In genomic region chr7:151017953-151018420, GRCh38 we compare ENCODE assay signal across 8 cellular contexts. TPM values are rescaled to one million over a fixed set of nuclear protein-coding genes. Genes with fewer than 3 reads are reported as not detected.
DNase-seq lines count a peak whose midpoint lies in the region; ATAC-seq lines count a peak whose summit lies in the region.

No MANE protein-coding gene starts in this region.

- WGBS in mesodermal cell (ENCODE audit: insufficient coverage in 2 of 2), 2 experiments = 10 to 13% methylated on average over 27 to 30 of the region's 34 CpGs

- peak overlapping the region; percentile 66 for H3K4me3 Mint-ChIP-seq in activated CD4-positive, alpha-beta memory T cell treated with anti-CD3 and anti-CD28 coated beads, Interleukin-2, amount 10 ng/mL, durations not matched to agents 7 days and 5 days

- peak overlapping the region; percentile 24 for H3K4me3 ChIP-seq in mesodermal cell (ENCODE audit: extremely low read depth, insufficient read depth, low read length, poor library complexity, severe bottlenecking)

- ATAC-seq in HG03520 (IDR thresholded peaks at IDR 0.05; ENCODE audit: unreplicated experiment) = no peak

- peaks cover 32% of the 10 kb centered on the region for H3K27me3 Mint-ChIP-seq in activated CD4-positive, alpha-beta memory T cell treated with anti-CD3 and anti-CD28 coated beads, Interleukin-2, amount 10 ng/mL, durations not matched to agents 7 days and 5 days

- peaks cover 61% of the 10 kb centered on the region for H3K4me1 Mint-ChIP-seq in activated CD4-positive, alpha-beta memory T cell treated with anti-CD3 and anti-CD28 coated beads, Interleukin-2, amount 10 ng/mL, durations not matched to agents 7 days and 5 days

- DNase-seq in DMS153 (lab: John Stamatoyannopoulos, UW) (peak; percentile 46), GOT3 (lab: John Stamatoyannopoulos, UW) (peak; percentile 12), NCI-H1930 (lab: John Stamatoyannopoulos, UW) (peak; percentile 53 to 81)
- DNase-seq in activated CD4-positive, alpha-beta memory T cell treated with anti-CD3 and anti-CD28 coated beads, Interleukin-2, amount 10 ng/mL, durations not matched to agents 7 days and 5 days = peak; percentile 82
- DNase-seq in effector CD4-positive, alpha-beta T cell = peak; percentile 73
- DNase-seq in stimulated activated CD8-positive, alpha-beta memory T cell treated with anti-CD3 and anti-CD28 coated beads, Interleukin-4, amount 100 ng/mL, for 1 hour (ENCODE audit: low read depth in 2 of 2, low spot score in 1 of 2) = peak; percentile 62 to 71

- H3K36me3 ChIP-seq in mesodermal cell (ENCODE audit: control insufficient read depth, insufficient read depth, low read length) = peaks cover 7% of the 10 kb centered on the region

- H3K9me3 ChIP-seq in mesodermal cell (ENCODE audit: control insufficient read depth, low read length) = no peaks in the 10 kb centered on the region

- CTCF ChIA-PET in activated CD4-positive, alpha-beta memory T cell treated with anti-CD3 and anti-CD28 coated beads, Interleukin-2, amount 10 ng/mL, durations not matched to agents 7 days and 5 days (lab: Charles Lee) = interaction anchor here (0.6 to 5.7 kb wide), 39 partner anchors 8 to 516 kb away, joined by 3 to 57 read pairs (median 4); partner anchors contain the start of genes ABCB8, FASTK, NOS3 and SLC4A2

- POLR2A ChIA-PET in activated CD4-positive, alpha-beta memory T cell treated with anti-CD3 and anti-CD28 coated beads, Interleukin-2, amount 10 ng/mL, durations not matched to agents 7 days and 5 days (lab: Charles Lee) = interaction anchor here (0.6 to 7.7 kb wide), 10 partner anchors 8 to 569 kb away, joined by 3 to 50 read pairs (median 4); partner anchors contain the start of gene ABCB8

- H3K27ac ChIP-seq in mesodermal cell (ENCODE audit: low read depth, low read length, severe bottlenecking) = no peak overlapping the region

- peaks cover 14% of the 10 kb centered on the region for H3K36me3 Mint-ChIP-seq in activated CD4-positive, alpha-beta memory T cell treated with anti-CD3 and anti-CD28 coated beads, Interleukin-2, amount 10 ng/mL, durations not matched to agents 7 days and 5 days (ENCODE audit: low read depth)

- H3K27ac Mint-ChIP-seq in activated CD4-positive, alpha-beta memory T cell treated with anti-CD3 and anti-CD28 coated beads, Interleukin-2, amount 10 ng/mL, durations not matched to agents 7 days and 5 days = no peak overlapping the region

- peaks cover 24% of the 10 kb centered on the region for H3K4me1 ChIP-seq in mesodermal cell (ENCODE audit: control insufficient read depth, insufficient read depth, low read length, poor library complexity, severe bottlenecking)

- no peaks in the 10 kb centered on the region for H3K9me3 Mint-ChIP-seq in activated CD4-positive, alpha-beta memory T cell treated with anti-CD3 and anti-CD28 coated beads, Interleukin-2, amount 10 ng/mL, durations not matched to agents 7 days and 5 days

RNA-seq across cellular contexts. Expression of gene ATG9B, which starts 6.3 kb away (rescaled TPM):
- 1 to 10 TPM; 7.9 to 8.6 TPM for total RNA-seq in activated CD4-positive, alpha-beta memory T cell treated with anti-CD3 and anti-CD28 coated beads, Interleukin-2, amount 10 ng/mL, durations not matched to agents 7 days and 5 days
- 2.4 TPM for polyA plus RNA-seq in mesodermal cell (2013, experiment 1 of 2)
- polyA plus RNA-seq in mesodermal cell (2013, experiment 2 of 2) = 1.8 TPM

RNA-seq across cellular contexts. Expression of gene ABCB8, which starts 10.3 kb away (rescaled TPM):
- total RNA-seq in activated CD4-positive, alpha-beta memory T cell treated with anti-CD3 and anti-CD28 coated beads, Interleukin-2, amount 10 ng/mL, durations not matched to agents 7 days and 5 days = 10 to 100 TPM; 51.2 to 53.3 TPM
- polyA plus RNA-seq in mesodermal cell (2013, experiment 1 of 2) = 26.9 TPM
- polyA plus RNA-seq in mesodermal cell (2013, experiment 2 of 2) = 23.8 TPM

RNA-seq across cellular contexts. Expression of gene NOS3, which starts 27.2 kb away (rescaled TPM):
- total RNA-seq in activated CD4-positive, alpha-beta memory T cell treated with anti-CD3 and anti-CD28 coated beads, Interleukin-2, amount 10 ng/mL, durations not matched to agents 7 days and 5 days = 10 to 100 TPM; 27.7 to 30.2 TPM
- polyA plus RNA-seq in mesodermal cell (2013, experiment 1 of 2) = 27.8 TPM
- polyA plus RNA-seq in mesodermal cell (2013, experiment 2 of 2) = 18.2 TPM

RNA-seq across cellular contexts. Expression of gene ASIC3, which starts 30.3 kb away (rescaled TPM):
- 1 to 10 TPM; 5.5 to 6.2 TPM for total RNA-seq in activated CD4-positive, alpha-beta memory T cell treated with anti-CD3 and anti-CD28 coated beads, Interleukin-2, amount 10 ng/mL, durations not matched to agents 7 days and 5 days
- 4.0 TPM for polyA plus RNA-seq in mesodermal cell (2013, experiment 1 of 2)
- polyA plus RNA-seq in mesodermal cell (2013, experiment 2 of 2) = 2.7 TPM

RNA-seq across cellular contexts. Expression of gene CDK5, which starts 39.7 kb away (rescaled TPM):
- 10 to 100 TPM; 17.6 to 18.2 TPM for total RNA-seq in activated CD4-positive, alpha-beta memory T cell treated with anti-CD3 and anti-CD28 coated beads, Interleukin-2, amount 10 ng/mL, durations not matched to agents 7 days and 5 days
- polyA plus RNA-seq in mesodermal cell (2013, experiment 1 of 2) = 31.6 TPM
- polyA plus RNA-seq in mesodermal cell (2013, experiment 2 of 2) = 26.1 TPM

Comparison
In these comparisons a context has a peak if more than half of its experiments do, and no peak if none do; other contexts are left out.
1. DNase-seq: peak in every context shown above with its lines; median percentile 82 in activated CD4-positive, alpha-beta memory T cell treated with anti-CD3 and anti-CD28 coated beads, Interleukin-2, amount 10 ng/mL, durations not matched to agents 7 days and 5 days; 73 in effector CD4-positive, alpha-beta T cell; 67 in NCI-H1930; 66 in stimulated activated CD8-positive, alpha-beta memory T cell treated with anti-CD3 and anti-CD28 coated beads, Interleukin-4, amount 100 ng/mL, for 1 hour; 46 in DMS153; 12 in GOT3.